1 cellular context compared by ENCODE assay signal in genomic region chr2:148721991-148722777, GRCh38.
TF ChIP-seq lines count a peak whose summit lies in the region.

No MANE protein-coding gene starts in this region.

TF ChIP-seq in SK-N-SH treated with all-trans-retinoic acid at 6 μM for 48 hours, 23 proteins besides CTCF, POLR2A, EP300 and RAD21 (continued from another document):
- TF ChIP-seq CREB5 (CRISPR knock-in tag; IDR thresholded peaks at IDR 0.05; ENCODE audit: low read depth), result no peak
- TF ChIP-seq OSR1 (CRISPR knock-in tag; IDR thresholded peaks at IDR 0.05), result no peak
- no peak for TF ChIP-seq ZNF565 (CRISPR knock-in tag; conservative IDR thresholded peaks at IDR 0.05; ENCODE audit: low read depth)
- TF ChIP-seq RARB (CRISPR knock-in tag; IDR thresholded peaks at IDR 0.05), result no peak
- no peak for TF ChIP-seq ARNTL (CRISPR knock-in tag; IDR thresholded peaks at IDR 0.05; ENCODE audit: borderline replicate concordance, low read depth)
- TF ChIP-seq ZC3H10 (CRISPR knock-in tag; IDR thresholded peaks at IDR 0.05), result no peak
